8 cellular contexts compared by ENCODE assay signal in genomic region chr10:59709472-59710125, GRCh38. TPM values are rescaled to one million over a fixed set of nuclear protein-coding genes. Genes with fewer than 3 reads are reported as not detected.
DNase-seq lines count a peak whose midpoint lies in the region; ATAC-seq and TF ChIP-seq lines count a peak whose summit lies in the region.

Gene SLC16A9 (minus strand): TSS chr10:59709850. CDS start chr10:59684291, 25,559 bp downstream.

- no peak within 1 kb of the TSS for H3K27ac Mint-ChIP-seq in T-helper 2 cell treated with Interferon-gamma antibody and Interleukin-4, amounts not matched to agents 5 μg/mL and 100 μg/mL, for 36 hours
- no peak within 1 kb of the TSS for H3K27ac Mint-ChIP-seq in stimulated activated effector memory CD8-positive, alpha-beta T cell treated with anti-CD3 and anti-CD28 coated beads, Interleukin-12 subunit alpha, Interleukin-12 subunit beta, amount 100 ng/mL, for 72 hours

- TF ChIP-seq EP300 in Ishikawa (IDR thresholded peaks at IDR 0.05; ENCODE audit: borderline replicate concordance), result no peak

- H3K4me3 Mint-ChIP-seq in T-helper 2 cell treated with Interferon-gamma antibody and Interleukin-4, amounts not matched to agents 5 μg/mL and 100 μg/mL, for 36 hours, result peak within 1 kb of the TSS; percentile 70
- peak within 1 kb of the TSS; percentile 54 for H3K4me3 Mint-ChIP-seq in stimulated activated effector memory CD8-positive, alpha-beta T cell treated with anti-CD3 and anti-CD28 coated beads, Interleukin-12 subunit alpha, Interleukin-12 subunit beta, amount 100 ng/mL, for 72 hours

- ATAC-seq in GM21825 (IDR thresholded peaks at IDR 0.05; ENCODE audit: unreplicated experiment), result peak; percentile 86
- peak; percentile 69 for ATAC-seq in stimulated activated effector memory CD8-positive, alpha-beta T cell treated with anti-CD3 and anti-CD28 coated beads, Interleukin-12 subunit alpha, Interleukin-12 subunit beta, amount 100 ng/mL, for 72 hours

- H3K9me3 Mint-ChIP-seq in T-helper 2 cell treated with Interferon-gamma antibody and Interleukin-4, amounts not matched to agents 5 μg/mL and 100 μg/mL, for 36 hours, result no peaks in the 10 kb centered on the region
- no peaks in the 10 kb centered on the region for H3K9me3 Mint-ChIP-seq in stimulated activated effector memory CD8-positive, alpha-beta T cell treated with anti-CD3 and anti-CD28 coated beads, Interleukin-12 subunit alpha, Interleukin-12 subunit beta, amount 100 ng/mL, for 72 hours

- peak; percentile 1 for DNase-seq in NCI-H2107 treated with DMSO at 0.1 percent for 48 hours (lab: John Stamatoyannopoulos, UW; ENCODE audit: unreplicated experiment)
- DNase-seq in NCI-H2107 (lab: John Stamatoyannopoulos, UW), result no peak
- peak; percentile 71 for DNase-seq in T-helper 2 cell treated with Interferon-gamma antibody and Interleukin-4, amounts not matched to agents 5 μg/mL and 100 μg/mL, for 36 hours (ENCODE audit: low spot score)
- DNase-seq in ecto neural progenitor cell (ENCODE audit: low spot score), result peak; percentile 89
- DNase-seq in lung microvascular endothelial cell (ENCODE audit: low read depth in 2 of 2), result peak; percentile 4 to 14
- peak; percentile 4 to 58 for DNase-seq in stimulated activated effector memory CD8-positive, alpha-beta T cell treated with anti-CD3 and anti-CD28 coated beads, Interleukin-12 subunit alpha, Interleukin-12 subunit beta, amount 100 ng/mL, for 72 hours (ENCODE audit: low spot score in 2 of 2)

- peaks cover 71% of the 10 kb centered on the region for H3K27me3 Mint-ChIP-seq in T-helper 2 cell treated with Interferon-gamma antibody and Interleukin-4, amounts not matched to agents 5 μg/mL and 100 μg/mL, for 36 hours (ENCODE audit: low read depth)

- H3K4me1 Mint-ChIP-seq in T-helper 2 cell treated with Interferon-gamma antibody and Interleukin-4, amounts not matched to agents 5 μg/mL and 100 μg/mL, for 36 hours (ENCODE audit: low read depth), result peaks cover 6% of the 10 kb centered on the region
- H3K4me1 Mint-ChIP-seq in stimulated activated effector memory CD8-positive, alpha-beta T cell treated with anti-CD3 and anti-CD28 coated beads, Interleukin-12 subunit alpha, Interleukin-12 subunit beta, amount 100 ng/mL, for 72 hours, result no peaks in the 10 kb centered on the region

- no peaks in the 10 kb centered on the region for H3K36me3 Mint-ChIP-seq in T-helper 2 cell treated with Interferon-gamma antibody and Interleukin-4, amounts not matched to agents 5 μg/mL and 100 μg/mL, for 36 hours (ENCODE audit: low read depth)
- no peaks in the 10 kb centered on the region for H3K36me3 Mint-ChIP-seq in stimulated activated effector memory CD8-positive, alpha-beta T cell treated with anti-CD3 and anti-CD28 coated beads, Interleukin-12 subunit alpha, Interleukin-12 subunit beta, amount 100 ng/mL, for 72 hours

- no peak; the same call in 1 of the 2 replicates for TF ChIP-seq RAD21 in Ishikawa (IDR thresholded peaks at IDR 0.05; ENCODE audit: low read depth)

TF ChIP-seq in Ishikawa, 13 proteins besides CTCF, POLR2A, EP300 and RAD21:
- peak; percentile 68 for TF ChIP-seq ZBTB7A (IDR thresholded peaks at IDR 0.05; ENCODE audit: low read depth)
- no peak for TF ChIP-seq TAF1 (IDR thresholded peaks at IDR 0.05; ENCODE audit: low read depth)

RNA-seq across cellular contexts. Expression of gene SLC16A9, which starts in this region (rescaled TPM):
- 0.44 TPM in 1 of 2 replicates, not detected in the other for total RNA-seq in lung microvascular endothelial cell

Comparison
In these comparisons a context has a peak if more than half of its experiments do, and no peak if none do; other contexts are left out.
1. Peak in DNase-seq in lung microvascular endothelial cell; RNA of the gene not detected or under 1 TPM.